In genomic region chr17:63494300-63494928, GRCh38 we compare ENCODE assay signal across 1 cellular context.
TF ChIP-seq lines count a peak whose summit lies in the region.

No MANE protein-coding gene starts in this region.

TF ChIP-seq in IMR-90, 13 proteins besides CTCF, POLR2A, EP300 and RAD21:
- no peak for TF ChIP-seq MAZ (IDR thresholded peaks at IDR 0.05; ENCODE audit: borderline replicate concordance, low read depth, low read length)
- TF ChIP-seq MXI1 (IDR thresholded peaks at IDR 0.05; ENCODE audit: borderline replicate concordance, low read depth, low read length): no peak
- TF ChIP-seq RCOR1 (IDR thresholded peaks at IDR 0.05; ENCODE audit: insufficient replicate concordance, low read length): no peak
- TF ChIP-seq BHLHE40 (IDR thresholded peaks at IDR 0.05; ENCODE audit: low read depth, low read length): no peak
- no peak for TF ChIP-seq NFE2L2 (IDR thresholded peaks at IDR 0.05; ENCODE audit: low read depth, low read length)
- TF ChIP-seq, protein P1, sequence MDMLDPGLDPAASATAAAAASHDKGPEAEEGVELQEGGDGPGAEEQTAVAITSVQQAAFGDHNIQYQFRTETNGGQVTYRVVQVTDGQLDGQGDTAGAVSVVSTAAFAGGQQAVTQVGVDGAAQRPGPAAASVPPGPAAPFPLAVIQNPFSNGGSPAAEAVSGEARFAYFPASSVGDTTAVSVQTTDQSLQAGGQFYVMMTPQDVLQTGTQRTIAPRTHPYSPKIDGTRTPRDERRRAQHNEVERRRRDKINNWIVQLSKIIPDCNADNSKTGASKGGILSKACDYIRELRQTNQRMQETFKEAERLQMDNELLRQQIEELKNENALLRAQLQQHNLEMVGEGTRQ (IDR thresholded peaks at IDR 0.05; ENCODE audit: low read depth, low read length): no peak
- no peak for TF ChIP-seq CHD1 (IDR thresholded peaks at IDR 0.05; ENCODE audit: low read depth, low read length)
- TF ChIP-seq MAFK (IDR thresholded peaks at IDR 0.05; ENCODE audit: low read depth, low read length): no peak
- TF ChIP-seq SMC3 (IDR thresholded peaks at IDR 0.05; ENCODE audit: low read depth, low read length): no peak
- no peak for TF ChIP-seq ELK1 (IDR thresholded peaks at IDR 0.05; ENCODE audit: borderline replicate concordance, low read depth, low read length)
- no peak for TF ChIP-seq CEBPB (IDR thresholded peaks at IDR 0.05; ENCODE audit: low read depth, low read length)
- no peak for TF ChIP-seq FOS (IDR thresholded peaks at IDR 0.05; ENCODE audit: low read depth, low read length)
- TF ChIP-seq RFX5 (IDR thresholded peaks at IDR 0.05; ENCODE audit: low read depth, low read length): no peak
